ENCODE assay signal across 11 cellular contexts in genomic region chr14:67541448-67542387, GRCh38. TPM values are rescaled to one million over a fixed set of nuclear protein-coding genes. Genes with fewer than 3 reads are reported as not detected.
DNase-seq lines count a peak whose midpoint lies in the region; TF ChIP-seq lines count a peak whose summit lies in the region.
"Had no signal": no experiment of that assay in that cellular context is flagged by ENCODE, and none has a peak within 500 bp of the region (broad histone marks: within the 10 kb centered on the region; RNA-seq: fewer than 3 reads in every experiment).

No MANE protein-coding gene starts in this region.

- H3K4me1 ChIP-seq in testis: peaks cover 3% of the 10 kb centered on the region

- DNase-seq in activated naive CD4-positive, alpha-beta T cell treated with Interleukin-2 at 50 U/mL for 16 hours: peak; percentile 12
- DNase-seq in activated naive CD4-positive, alpha-beta T cell treated with anti-CD3 and anti-CD28 coated beads, Interleukin-2, amount 50 U/mL, for 16 hours: no peak
- peak; percentile 38 to 46 for DNase-seq in activated T-cell treated with anti-CD3 and anti-CD28 coated beads, Interleukin-2, amount 50 U/mL, for 48 hours
- DNase-seq in iPS-NIHi7 (ENCODE audit: extremely low spot score) (peak; percentile 76), testis (no peak), GM10248 (ENCODE audit: extremely low spot score) (no peak), ureter (ENCODE audit: low spot score) (no peak), DMS153 (lab: John Stamatoyannopoulos, UW) (no peak)
- DNase-seq: brain microvascular endothelial cell, GM23248, heart right ventricle had no signal

- H3K27me3 ChIP-seq in testis: no peaks in the 10 kb centered on the region
- H3K27me3 ChIP-seq: brain microvascular endothelial cell had no signal

- H3K4me3 ChIP-seq in testis: peak overlapping the region; percentile 3 to 24
- H3K4me3 ChIP-seq: GM23248, heart right ventricle had no signal

- CTCF ChIA-PET in GM10248 (lab: Yijun Ruan, JAX): interaction anchor here (0.7 to 1.5 kb wide), 6 partner anchors 8 to 108 kb away, joined by 3 to 5 read pairs (median 3); no protein-coding TSS in a partner anchor

- WGBS in testis, 2 donors: 30 to 40% methylated on average over 20 to 24 of the region's 24 CpGs

- TF ChIP-seq POLR2A in testis (IDR thresholded peaks at IDR 0.05): no peak

- H3K27ac ChIP-seq in testis: no peak overlapping the region
- H3K27ac ChIP-seq: brain microvascular endothelial cell, GM23248, heart right ventricle had no signal

- TF ChIP-seq CTCF in testis (IDR thresholded peaks at IDR 0.05): no peak
- no peak for TF ChIP-seq CTCF in GM10248 (IDR thresholded peaks at IDR 0.05; ENCODE audit: control extremely low read depth, extremely low read depth, low read depth, missing control alignments)

- no peaks in the 10 kb centered on the region for H3K36me3 ChIP-seq in testis (ENCODE audit: low read depth, missing control alignments)
- H3K36me3 ChIP-seq: brain microvascular endothelial cell had no signal

- H3K9me3 ChIP-seq in testis: no peaks in the 10 kb centered on the region

- POLR2A ChIA-PET in GM10248 (lab: Yijun Ruan, JAX): no interaction called here

- intact Hi-C loops in testis (cut with DNase I; ENCODE audit: low total_unique reads): no loop called here

RNA-seq across cellular contexts. Expression of gene PLEKHH1, which starts 8.6 kb away (rescaled TPM):
- total RNA-seq in testis (10 to 100 TPM; 49.1 to 61.3 TPM), ureter (46.3 TPM)
- 21.4 TPM for polyA plus RNA-seq in testis (ENCODE audit: insufficient read depth, low read depth, low replicate concordance)

RNA-seq across cellular contexts. Expression of gene TMEM229B, which starts 53.2 kb away (rescaled TPM):
- total RNA-seq in testis (10 to 100 TPM; 59.6 to 77.4 TPM), ureter (24.7 TPM)
- 12.6 TPM for polyA plus RNA-seq in testis (ENCODE audit: insufficient read depth, low read depth, low replicate concordance)

RNA-seq across cellular contexts. Expression of gene PIGH, which starts 58.4 kb away (rescaled TPM):
- total RNA-seq in testis (10 to 100 TPM; 44.1 to 45.2 TPM), ureter (29.8 TPM)
- polyA plus RNA-seq in testis (ENCODE audit: insufficient read depth, low read depth, low replicate concordance): 69.3 TPM

Comparison
In these comparisons a context has a peak if more than half of its experiments do, and no peak if none do; other contexts are left out.
1. DNase-seq: peak in activated naive CD4-positive, alpha-beta T cell treated with Interleukin-2 at 50 U/mL for 16 hours (single experiment), activated T-cell treated with anti-CD3 and anti-CD28 coated beads, Interleukin-2, amount 50 U/mL, for 48 hours (2 of 2) and iPS-NIHi7 (single experiment); none in activated naive CD4-positive, alpha-beta T cell treated with anti-CD3 and anti-CD28 coated beads, Interleukin-2, amount 50 U/mL, for 16 hours (single experiment), testis (single experiment), GM10248 (single experiment), ureter (single experiment) and DMS153 (single experiment).